In the genomic region with DNA sequence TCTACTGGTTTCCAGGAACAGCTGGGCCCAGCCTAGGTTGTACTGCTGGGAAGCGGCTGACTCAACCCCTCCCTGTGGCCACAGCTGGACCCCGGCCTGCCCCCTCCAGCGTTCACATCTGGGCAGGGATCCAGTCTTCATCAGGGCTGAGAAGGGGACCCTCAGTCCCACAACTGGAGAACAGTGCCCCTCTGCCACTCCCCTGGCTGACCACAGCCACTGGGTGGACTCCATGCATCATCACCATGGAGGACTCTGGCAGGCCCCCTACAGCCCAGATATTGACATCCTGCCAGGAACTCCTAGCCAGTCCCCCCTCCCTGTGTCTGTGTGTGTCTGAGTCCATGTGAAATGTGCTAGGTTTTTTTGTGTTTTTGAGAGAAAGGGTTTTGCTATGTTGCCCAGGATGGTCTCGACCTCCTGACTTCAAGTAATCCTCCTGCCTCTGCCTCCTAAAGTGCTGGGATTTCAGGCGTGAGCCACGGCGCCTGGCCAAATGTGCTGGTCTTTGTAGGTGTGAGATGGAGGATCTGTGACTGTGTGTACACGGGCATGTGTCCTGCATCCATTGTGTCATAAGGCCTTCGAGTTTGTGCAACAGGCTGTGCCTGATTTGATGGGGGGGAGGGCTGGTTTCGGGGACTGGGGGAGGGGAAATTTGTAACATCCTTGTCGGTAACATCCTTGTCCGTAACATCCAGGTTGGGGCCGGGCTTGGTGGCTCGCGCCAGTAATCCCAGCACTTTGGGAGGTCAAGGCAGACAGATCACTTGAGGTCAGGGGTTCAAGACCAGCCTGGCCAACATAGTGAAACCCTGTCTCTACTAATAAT, we compare ENCODE assay signal across 8 cellular contexts. TPM values are rescaled to one million over a fixed set of nuclear protein-coding genes. Genes with fewer than 3 reads are reported as not detected.
A peak's percentile ranks its signal among the peaks of the same experiment; 100 is the strongest.
DNase-seq lines count a peak whose midpoint lies in the region; ATAC-seq and TF ChIP-seq lines count a peak whose summit lies in the region.

No MANE protein-coding gene starts in this region.

- no peaks in the 10 kb centered on the region for H4K20me1 ChIP-seq in hepatocyte (ENCODE audit: insufficient read depth, poor library complexity, severe bottlenecking)
- H4K20me1 ChIP-seq in smooth muscle cell (ENCODE audit: low read depth), result no peaks in the 10 kb centered on the region

- H3F3A ChIP-seq in smooth muscle cell (ENCODE audit: low read depth), result peaks cover 42% of the 10 kb centered on the region

- peak overlapping the region; percentile 92 for H3K9ac ChIP-seq in adipocyte (ENCODE audit: low read length)
- H3K9ac ChIP-seq in smooth muscle cell (ENCODE audit: low read depth), result peak overlapping the region; percentile 67

- H2AFZ ChIP-seq in hepatocyte, result no peak overlapping the region
- no peak overlapping the region for H2AFZ ChIP-seq in smooth muscle cell (ENCODE audit: low read depth)

- H3K27me3 ChIP-seq in adipocyte (replicated peaks; ENCODE audit: control insufficient read depth, insufficient read depth, low read length) (no peaks in the 10 kb centered on the region), hepatocyte (no peaks in the 10 kb centered on the region), smooth muscle cell (ENCODE audit: low read depth) (no peaks in the 10 kb centered on the region)

- DNase-seq in GM03348 (ENCODE audit: low spot score) (peak; percentile 67), NCI-H1092 treated with DMSO at 0.1 percent for 48 hours (lab: John Stamatoyannopoulos, UW) (peak; percentile 58), adipocyte (ENCODE audit: low read depth) (peak; percentile 87), hepatocyte (ENCODE audit: low spot score) (peak; percentile 82), smooth muscle cell (lab: John Stamatoyannopoulos, UW; ENCODE audit: unreplicated experiment) (peak; percentile 50), COLO829 (ENCODE audit: low spot score) (no peak)
- DNase-seq in activated effector memory CD4-positive, alpha-beta T cell treated with Interleukin-2 at 50 U/mL for 16 hours, result no peak

- H3K36me3 ChIP-seq in adipocyte (ENCODE audit: control insufficient read depth, insufficient read depth, low read length, severe bottlenecking) (no peaks in the 10 kb centered on the region), hepatocyte (replicated peaks; ENCODE audit: insufficient read depth, low read depth) (no peaks in the 10 kb centered on the region), smooth muscle cell (ENCODE audit: low read depth) (no peaks in the 10 kb centered on the region)

- no peaks in the 10 kb centered on the region for H3K9me3 ChIP-seq in adipocyte (ENCODE audit: control insufficient read depth, low read length)
- no peaks in the 10 kb centered on the region for H3K9me3 ChIP-seq in hepatocyte (ENCODE audit: low read depth)
- no peaks in the 10 kb centered on the region for H3K9me3 ChIP-seq in smooth muscle cell (replicated peaks; ENCODE audit: low read depth)

- H3K27ac ChIP-seq in hepatocyte (peak overlapping the region; percentile 96), smooth muscle cell (ENCODE audit: low read depth) (peak overlapping the region; percentile 93)

- TF ChIP-seq CTCF in hepatocyte (IDR thresholded peaks at IDR 0.05; ENCODE audit: poor library complexity) (no peak), smooth muscle cell (IDR thresholded peaks at IDR 0.05; ENCODE audit: borderline replicate concordance, insufficient read depth, poor library complexity, severe bottlenecking) (no peak)

- H3K4me2 ChIP-seq in hepatocyte (peak overlapping the region; percentile 98), smooth muscle cell (peak overlapping the region; percentile 89)

- no peaks in the 10 kb centered on the region for H3K9me2 ChIP-seq in hepatocyte (replicated peaks; ENCODE audit: insufficient read depth)

- H3K4me1 ChIP-seq in adipocyte (ENCODE audit: control insufficient read depth, insufficient read depth, low read length) (peaks cover 50% of the 10 kb centered on the region), hepatocyte (ENCODE audit: insufficient read depth) (peaks cover 40% of the 10 kb centered on the region), smooth muscle cell (ENCODE audit: low read depth) (peaks cover 32% of the 10 kb centered on the region)

- no peak for ATAC-seq in GM19035 (IDR thresholded peaks at IDR 0.05; ENCODE audit: unreplicated experiment)

- 70% methylated on average over 15 of the region's 15 CpGs for WGBS in hepatocyte (ENCODE audit: low lambda C conversion rate, missing lambda C conversion rate)
- WGBS in smooth muscle cell (ENCODE audit: low lambda C conversion rate), result 48% methylated on average over 15 of the region's 15 CpGs

- H3K79me2 ChIP-seq in hepatocyte (peaks cover 10% of the 10 kb centered on the region), smooth muscle cell (ENCODE audit: low read depth) (peaks cover 6% of the 10 kb centered on the region)

- H3K4me3 ChIP-seq in adipocyte (ENCODE audit: low read length) (peak overlapping the region; percentile 83), hepatocyte (no peak overlapping the region), smooth muscle cell (peak overlapping the region; percentile 61)

RNA-seq across cellular contexts. Expression of a gene that starts 4.0 kb away (rescaled TPM):
- total RNA-seq in hepatocyte (44.3 and 70.5 TPM in 2 replicates), smooth muscle cell (16.7 and 20.5 TPM in 2 replicates)
- polyA plus RNA-seq in hepatocyte (113 and 128 TPM in 2 replicates), smooth muscle cell (14.6 and 48.3 TPM in 2 replicates)

RNA-seq across cellular contexts. Expression of a gene that starts 11.9 kb away (rescaled TPM):
- total RNA-seq in hepatocyte, result 343 and 399 TPM in 2 replicates
- 539 and 633 TPM in 2 replicates for polyA plus RNA-seq in hepatocyte
- 687 and 756 TPM in 2 replicates for total RNA-seq in smooth muscle cell
- 1,281 and 1,575 TPM in 2 replicates for polyA plus RNA-seq in smooth muscle cell

RNA-seq across cellular contexts. Expression of a gene that starts 22.2 kb away (rescaled TPM):
- total RNA-seq in hepatocyte (497 and 589 TPM in 2 replicates), smooth muscle cell (351 and 400 TPM in 2 replicates)
- polyA plus RNA-seq in hepatocyte (581 and 582 TPM in 2 replicates), smooth muscle cell (371 and 391 TPM in 2 replicates)

RNA-seq across cellular contexts. Expression of a gene that starts 22.5 kb away (rescaled TPM):
- total RNA-seq in hepatocyte (not detected in 2 replicates), smooth muscle cell (not detected in 2 replicates)
- polyA plus RNA-seq in hepatocyte (5.1 and 5.7 TPM in 2 replicates), smooth muscle cell (8.0 and 10.1 TPM in 2 replicates)

RNA-seq across cellular contexts. Expression of a gene that starts 27.0 kb away (rescaled TPM):
- 8.3 and 9.3 TPM in 2 replicates for total RNA-seq in hepatocyte
- 20.4 and 25.7 TPM in 2 replicates for polyA plus RNA-seq in hepatocyte
- total RNA-seq in smooth muscle cell, result 8.7 and 15.7 TPM in 2 replicates
- polyA plus RNA-seq in smooth muscle cell, result 34.8 and 34.9 TPM in 2 replicates

Comparison
In these comparisons a context has a peak if more than half of its experiments do, and no peak if none do; other contexts are left out.
1. DNase-seq: peak in GM03348 (single experiment), NCI-H1092 treated with DMSO at 0.1 percent for 48 hours (single experiment), adipocyte (single experiment), hepatocyte (single experiment) and smooth muscle cell (single experiment); none in activated effector memory CD4-positive, alpha-beta T cell treated with Interleukin-2 at 50 U/mL for 16 hours (single experiment) and COLO829 (single experiment).